In the genomic region with DNA sequence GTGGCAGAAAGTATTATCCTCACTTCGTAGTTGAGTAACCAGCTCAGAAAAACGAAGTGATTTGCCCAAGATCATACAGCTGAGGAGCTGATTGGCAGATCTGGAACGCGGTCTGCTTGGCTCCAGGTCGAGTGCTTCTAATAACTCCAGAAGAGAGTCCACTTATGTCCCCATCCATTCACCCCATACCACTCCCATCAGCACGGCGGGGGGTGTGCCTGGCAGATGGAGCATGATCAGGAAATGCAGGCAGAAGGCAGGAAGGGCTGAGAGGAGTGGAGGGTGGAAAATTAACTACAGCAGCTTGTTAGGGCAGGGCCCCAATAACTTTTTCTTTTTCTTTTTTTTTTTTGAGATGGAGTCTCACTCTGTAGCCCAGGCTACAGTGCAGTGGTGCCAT, we compare ENCODE assay signal across 24 cellular contexts. TPM values are rescaled to one million over a fixed set of nuclear protein-coding genes. Genes with fewer than 3 reads are reported as not detected.
DNase-seq lines count a peak whose midpoint lies in the region; ATAC-seq, FAIRE-seq and TF ChIP-seq lines count a peak whose summit lies in the region.
"Had no signal": no experiment of that assay in that cellular context is flagged by ENCODE, and none has a peak within 500 bp of the region (broad histone marks: within the 10 kb centered on the region; RNA-seq: fewer than 3 reads in every experiment).

No MANE protein-coding gene starts in this region.

- peak; percentile 47 to 76 for ATAC-seq in right cardiac atrium
- no peak for ATAC-seq in omental fat pad (ENCODE audit: low FRiP score)
- ATAC-seq in GM23338 = no peak
- ATAC-seq: gastrocnemius medialis had no signal

- H3K9me3 ChIP-seq in right cardiac atrium (ENCODE audit: control insufficient read depth, low read length) (no peaks in the 10 kb centered on the region), testis (no peaks in the 10 kb centered on the region)
- H3K9me3 ChIP-seq: gastrocnemius medialis, suprapubic skin had no signal

- no peak for TF ChIP-seq POLR2A in testis (IDR thresholded peaks at IDR 0.05)

- H3K4me1 Mint-ChIP-seq in GM23338 = peaks cover 3% of the 10 kb centered on the region
- H3K4me1 Mint-ChIP-seq: activated CD4-positive, alpha-beta memory T cell treated with anti-CD3 and anti-CD28 coated beads, Interleukin-2, amount 10 ng/mL, durations not matched to agents 7 days and 5 days had no signal

- FAIRE-seq in urothelium cell line (lab: Jason Lieb, UNC) = no peak

- no peaks in the 10 kb centered on the region for H3K4me1 ChIP-seq in right cardiac atrium (ENCODE audit: control insufficient read depth, insufficient read depth, low read length)
- no peaks in the 10 kb centered on the region for H3K4me1 ChIP-seq in GM23338 (ENCODE audit: insufficient read depth)
- H3K4me1 ChIP-seq in testis = no peaks in the 10 kb centered on the region
- H3K4me1 ChIP-seq: gastrocnemius medialis, parathyroid adenoma, suprapubic skin had no signal

- intact Hi-C loops in right cardiac atrium (cut with DNase I) (no loop called here), testis (cut with DNase I; ENCODE audit: low total_unique reads) (no loop called here)

- TF ChIP-seq CTCF in omental fat pad (IDR thresholded peaks at IDR 0.05) = no peak
- TF ChIP-seq CTCF in GM23338 (conservative IDR thresholded peaks at IDR 0.05; ENCODE audit: low read depth in 2 of 2) = no peak
- TF ChIP-seq CTCF in testis (IDR thresholded peaks at IDR 0.05) = no peak

- no peaks in the 10 kb centered on the region for H3K9me2 ChIP-seq in GM23338 (ENCODE audit: insufficient read depth)

- no peak overlapping the region for H2AFZ ChIP-seq in GM23338
- H2AFZ ChIP-seq: parathyroid adenoma had no signal

- no peaks in the 10 kb centered on the region for H3K36me3 ChIP-seq in GM23338 (ENCODE audit: insufficient read depth)
- no peaks in the 10 kb centered on the region for H3K36me3 ChIP-seq in testis (ENCODE audit: low read depth, missing control alignments)
- H3K36me3 ChIP-seq: gastrocnemius medialis, suprapubic skin had no signal

- H3K27ac Mint-ChIP-seq in GM23338 = no peak overlapping the region
- H3K27ac Mint-ChIP-seq: activated CD4-positive, alpha-beta memory T cell treated with anti-CD3 and anti-CD28 coated beads, Interleukin-2, amount 10 ng/mL, durations not matched to agents 7 days and 5 days; activated T-cell treated with anti-CD3 and anti-CD28 coated beads, Interleukin-2, amount 50 U/mL, for 24 hours had no signal

- DNase-seq in DMS 273 treated with DMSO at 0.1 percent for 48 hours (lab: John Stamatoyannopoulos, UW) = peak; percentile 76
- peak; percentile 82 for DNase-seq in NCI-H1105 treated with DMSO at 0.1 percent for 48 hours (lab: John Stamatoyannopoulos, UW)
- peak; percentile 61 for DNase-seq in NCI-H345 treated with DMSO at 0.1 percent for 48 hours (lab: John Stamatoyannopoulos, UW; ENCODE audit: unreplicated experiment)
- peak in 2 of 3 donors; percentile 63 to 65 for DNase-seq in right cardiac atrium
- no peak for DNase-seq in urothelium cell line (ENCODE audit: low spot score)
- no peak for DNase-seq in omental fat pad (ENCODE audit: low spot score)
- no peak for DNase-seq in GM23338 (ENCODE audit: low spot score)
- no peak for DNase-seq in testis
- DNase-seq: activated CD4-positive, alpha-beta memory T cell treated with anti-CD3 and anti-CD28 coated beads, Interleukin-2, amount 10 ng/mL, durations not matched to agents 7 days and 5 days; activated T-cell treated with anti-CD3 and anti-CD28 coated beads, Interleukin-2, amount 50 U/mL, for 24 hours; Calu3; dermis blood vessel endothelial cell; gastrocnemius medialis; H7; naive B cell; NCI-H1048; NK-92 treated with Interleukin-12 subunit alpha and Interleukin-12 subunit beta, amount 100 ng/mL, for 24 hours; stimulated activated CD4-positive, alpha-beta T cell treated with anti-CD3 and anti-CD28 coated beads, Interleukin-4, amount 100 ng/mL, for 4 hours; stimulated activated CD8-positive, alpha-beta memory T cell treated with anti-CD3 and anti-CD28 coated beads, Interleukin-4, amount 100 ng/mL, for 48 hours had no signal

- no peaks in the 10 kb centered on the region for H3K36me3 Mint-ChIP-seq in GM23338 (ENCODE audit: low read depth)

- H3K27me3 ChIP-seq in right cardiac atrium (ENCODE audit: control insufficient read depth, insufficient read depth) (no peaks in the 10 kb centered on the region), GM23338 (ENCODE audit: insufficient read depth) (no peaks in the 10 kb centered on the region), testis (no peaks in the 10 kb centered on the region)
- H3K27me3 ChIP-seq: gastrocnemius medialis, suprapubic skin had no signal

- H4K20me1 ChIP-seq in GM23338 (replicated peaks; ENCODE audit: insufficient read depth) = no peaks in the 10 kb centered on the region; the same call in 1 of the 2 replicates

- no peak overlapping the region for H3K4me2 ChIP-seq in GM23338
- H3K4me2 ChIP-seq: smooth muscle cell had no signal

- 61% methylated on average over 7 of the region's 7 CpGs for WGBS in right cardiac atrium
- WGBS in testis, 2 donors = 92% methylated on average over 7 of the region's 7 CpGs

- no peaks in the 10 kb centered on the region for H3K79me2 ChIP-seq in GM23338 (replicated peaks; ENCODE audit: insufficient read depth)

- no peaks in the 10 kb centered on the region for H3K9me3 Mint-ChIP-seq in GM23338
- H3K9me3 Mint-ChIP-seq: activated CD4-positive, alpha-beta memory T cell treated with anti-CD3 and anti-CD28 coated beads, Interleukin-2, amount 10 ng/mL, durations not matched to agents 7 days and 5 days; activated T-cell treated with anti-CD3 and anti-CD28 coated beads, Interleukin-2, amount 50 U/mL, for 24 hours had no signal

- H3K4me3 ChIP-seq in right cardiac atrium (ENCODE audit: low read length) (no peak overlapping the region), GM23338 (no peak overlapping the region), testis (no peak overlapping the region)
- H3K4me3 ChIP-seq: gastrocnemius medialis, smooth muscle cell, suprapubic skin had no signal

- H3K27ac ChIP-seq in right cardiac atrium (ENCODE audit: low read length) = no peak overlapping the region
- H3K27ac ChIP-seq in GM23338 (ENCODE audit: low read depth) = no peak overlapping the region
- H3K27ac ChIP-seq in testis = no peak overlapping the region
- H3K27ac ChIP-seq: gastrocnemius medialis, parathyroid adenoma, suprapubic skin had no signal

- no peaks in the 10 kb centered on the region for H3F3A ChIP-seq in GM23338 (replicated peaks; ENCODE audit: low read depth)

- H3K4me3 Mint-ChIP-seq in GM23338 = no peak overlapping the region
- H3K4me3 Mint-ChIP-seq: activated CD4-positive, alpha-beta memory T cell treated with anti-CD3 and anti-CD28 coated beads, Interleukin-2, amount 10 ng/mL, durations not matched to agents 7 days and 5 days; activated T-cell treated with anti-CD3 and anti-CD28 coated beads, Interleukin-2, amount 50 U/mL, for 24 hours had no signal

- peaks cover 4% of the 10 kb centered on the region for H3K27me3 Mint-ChIP-seq in GM23338 (ENCODE audit: insufficient read depth, low read depth, poor library complexity)
- H3K27me3 Mint-ChIP-seq: activated CD4-positive, alpha-beta memory T cell treated with anti-CD3 and anti-CD28 coated beads, Interleukin-2, amount 10 ng/mL, durations not matched to agents 7 days and 5 days; activated T-cell treated with anti-CD3 and anti-CD28 coated beads, Interleukin-2, amount 50 U/mL, for 24 hours; naive B cell had no signal

TF ChIP-seq in GM23338, 12 proteins besides CTCF, POLR2A, EP300 and RAD21 (continues in another document):
- no peak for TF ChIP-seq STAT1 (IDR thresholded peaks at IDR 0.05; ENCODE audit: unreplicated experiment)
- TF ChIP-seq EZH2 (IDR thresholded peaks at IDR 0.05; ENCODE audit: low read depth, unreplicated experiment) = no peak
- TF ChIP-seq NANOG (IDR thresholded peaks at IDR 0.05; ENCODE audit: borderline replicate concordance) = no peak
- no peak for TF ChIP-seq JUNB (IDR thresholded peaks at IDR 0.05; ENCODE audit: unreplicated experiment)
- TF ChIP-seq EZH2phosphoT487 (IDR thresholded peaks at IDR 0.05; ENCODE audit: unreplicated experiment) = no peak

RNA-seq across cellular contexts. Expression of gene FITM2, which starts 15.0 kb away (rescaled TPM):
- 100 to 1,000 TPM; 121 to 150 (median 145) TPM for total RNA-seq in right cardiac atrium
- 57.1 TPM for polyA plus RNA-seq in right cardiac atrium
- 10 to 100 TPM; 13.0 to 21.4 (median 19.8) TPM for total RNA-seq in omental fat pad
- 1.6 and 3.5 TPM in 2 replicates for total RNA-seq in GM23338 (2014; rRNA removed; shearing (Covaris generic))
- 0.73 and 0.87 TPM in 2 replicates for polyA plus RNA-seq in GM23338 (2016; fragmentation: Nextera tagmentation; extraction: Ambion mirVana)
- 10 to 100 TPM; 21.5 to 22.9 TPM for total RNA-seq in testis
- polyA plus RNA-seq in testis (ENCODE audit: insufficient read depth, low read depth, low replicate concordance) = 11.0 TPM

RNA-seq across cellular contexts. Expression of gene R3HDML, which starts 40.8 kb away (rescaled TPM):
- not detected for total RNA-seq in right cardiac atrium
- polyA plus RNA-seq in right cardiac atrium = not detected
- total RNA-seq in omental fat pad = not detected
- total RNA-seq in GM23338 (2014; rRNA removed; shearing (Covaris generic)) = not detected in 2 replicates
- not detected in 2 replicates for polyA plus RNA-seq in GM23338 (2016; fragmentation: Nextera tagmentation; extraction: Ambion mirVana)
- total RNA-seq in testis = under 1 TPM in 1 of 2 donors, not detected in 1; 0.62 TPM
- 0.38 TPM for polyA plus RNA-seq in testis (ENCODE audit: insufficient read depth, low read depth, low replicate concordance)
- total RNA-seq: activated CD4-positive, alpha-beta memory T cell treated with anti-CD3 and anti-CD28 coated beads, Interleukin-2, amount 10 ng/mL, durations not matched to agents 7 days and 5 days; Calu3; dermis blood vessel endothelial cell; epithelial cell of proximal tubule; gastrocnemius medialis; H7; liver; smooth muscle cell; suprapubic skin had no signal
- polyA plus RNA-seq: liver, smooth muscle cell had no signal

RNA-seq across cellular contexts. Expression of gene GDAP1L1, which starts 48.9 kb away (rescaled TPM):
- 1 to 10 TPM in 1 of 4 donors, under 1 TPM in 3; 0.17 to 2.8 (median 0.55) TPM for total RNA-seq in right cardiac atrium
- polyA plus RNA-seq in right cardiac atrium = 1.4 TPM
- total RNA-seq in omental fat pad = not detected
- 6.9 and 11.2 TPM in 2 replicates for total RNA-seq in GM23338 (2014; rRNA removed; shearing (Covaris generic))
- 4.5 and 5.9 TPM in 2 replicates for polyA plus RNA-seq in GM23338 (2016; fragmentation: Nextera tagmentation; extraction: Ambion mirVana)
- total RNA-seq in testis = 1 to 10 TPM; 1.3 to 1.7 TPM
- 2.7 TPM for polyA plus RNA-seq in testis (ENCODE audit: insufficient read depth, low read depth, low replicate concordance)
- total RNA-seq: activated CD4-positive, alpha-beta memory T cell treated with anti-CD3 and anti-CD28 coated beads, Interleukin-2, amount 10 ng/mL, durations not matched to agents 7 days and 5 days; Calu3; dermis blood vessel endothelial cell; epithelial cell of proximal tubule; gastrocnemius medialis; liver; smooth muscle cell; suprapubic skin had no signal
- polyA plus RNA-seq: liver, smooth muscle cell had no signal

RNA-seq across cellular contexts. Expression of gene HNF4A, which starts 59.5 kb away (rescaled TPM):
- total RNA-seq in right cardiac atrium (under 1 TPM in 1 of 4 donors, not detected in 3; 0.08 TPM), omental fat pad (not detected), testis (1 to 10 TPM; 1.2 to 1.4 TPM)
- polyA plus RNA-seq in right cardiac atrium (0.07 TPM), GM23338 (2016; fragmentation: Nextera tagmentation; extraction: Ambion mirVana) (not detected in 2 replicates), testis (ENCODE audit: insufficient read depth, low read depth, low replicate concordance) (2.5 TPM)
- total RNA-seq in GM23338 (2014; rRNA removed; shearing (Covaris generic)) = not detected in 2 replicates
- total RNA-seq: activated CD4-positive, alpha-beta memory T cell treated with anti-CD3 and anti-CD28 coated beads, Interleukin-2, amount 10 ng/mL, durations not matched to agents 7 days and 5 days; dermis blood vessel endothelial cell; epithelial cell of proximal tubule; smooth muscle cell; suprapubic skin had no signal
- polyA plus RNA-seq: smooth muscle cell had no signal

Comparison
In these comparisons a context has a peak if more than half of its experiments do, and no peak if none do; other contexts are left out.
1. DNase-seq: peak in DMS 273 treated with DMSO at 0.1 percent for 48 hours (single experiment), NCI-H1105 treated with DMSO at 0.1 percent for 48 hours (single experiment), NCI-H345 treated with DMSO at 0.1 percent for 48 hours (single experiment) and right cardiac atrium (2 of 3); none in urothelium cell line (single experiment), omental fat pad (single experiment), GM23338 (single experiment) and testis (single experiment).
2. ATAC-seq: peak in right cardiac atrium (2 of 2); none in omental fat pad (single experiment) and GM23338 (single experiment).
3. RNA of gene FITM2, which starts 15.0 kb away (total RNA-seq): 121 to 150 TPM in right cardiac atrium; 21.5 to 22.9 TPM in testis, 13.0 to 21.4 TPM in omental fat pad and 1.6 to 3.5 TPM in GM23338; every median in the first group is over 4 times any median in the second.